In genomic region chr3:128971421-128971820, GRCh38 we compare ENCODE assay signal across 15 cellular contexts. TPM values are rescaled to one million over a fixed set of nuclear protein-coding genes. Genes with fewer than 3 reads are reported as not detected.
A peak's percentile ranks its signal among the peaks of the same experiment; 100 is the strongest.
DNase-seq lines count a peak whose midpoint lies in the region; ATAC-seq and TF ChIP-seq lines count a peak whose summit lies in the region.
"Had no signal": no experiment of that assay in that cellular context is flagged by ENCODE, and none has a peak within 500 bp of the region (broad histone marks: within the 10 kb centered on the region; RNA-seq: fewer than 3 reads in every experiment).

No MANE protein-coding gene starts in this region.

- DNase-seq in MCF 10A (ENCODE audit: unreplicated experiment) (peak; percentile 28), breast epithelium (ENCODE audit: low spot score in 2 of 2) (no peak), body of pancreas (peak in 3 of 4 donors; percentile 36 to 62 (median 48)), right cardiac atrium (peak in 2 of 3 donors; percentile 52 to 63), uterus (peak; percentile 35 to 48), dorsolateral prefrontal cortex (no peak), EL (no peak)
- DNase-seq: activated CD4-positive, alpha-beta memory T cell treated with anti-CD3 and anti-CD28 coated beads, Interleukin-2, amount 10 ng/mL, durations not matched to agents 7 days and 5 days; NCI-H526 treated with DMSO at 0.1 percent for 48 hours; stimulated activated CD4-positive, alpha-beta T cell treated with anti-CD3 and anti-CD28 coated beads, Interleukin-1b, Interleukin-23, amount 100 ng/mL, for 48 hours had no signal

- no peak overlapping the region for H3K4me3 Mint-ChIP-seq in MCF 10A (ENCODE audit: unreplicated experiment)
- H3K4me3 Mint-ChIP-seq: activated CD4-positive, alpha-beta memory T cell treated with anti-CD3 and anti-CD28 coated beads, Interleukin-2, amount 10 ng/mL, durations not matched to agents 7 days and 5 days; activated naive CD4-positive, alpha-beta T cell treated with anti-CD3 and anti-CD28 coated beads, Interleukin-2, amount 50 U/mL, for 24 hours; stimulated activated naive CD8-positive, alpha-beta T cell treated with anti-CD3 and anti-CD28 coated beads, Interleukin-15, Interleukin-2, amounts not matched to agents 100 ng/mL and 50 ng/mL, for 24 hours had no signal

- H3K27ac Mint-ChIP-seq in MCF 10A (ENCODE audit: low read depth, unreplicated experiment) = no peak overlapping the region
- H3K27ac Mint-ChIP-seq: activated CD4-positive, alpha-beta memory T cell treated with anti-CD3 and anti-CD28 coated beads, Interleukin-2, amount 10 ng/mL, durations not matched to agents 7 days and 5 days; stimulated activated naive CD8-positive, alpha-beta T cell treated with anti-CD3 and anti-CD28 coated beads, Interleukin-15, Interleukin-2, amounts not matched to agents 100 ng/mL and 50 ng/mL, for 24 hours had no signal

- H3K27me3 Mint-ChIP-seq in MCF 10A (ENCODE audit: insufficient read depth, unreplicated experiment) = no peaks in the 10 kb centered on the region
- H3K27me3 Mint-ChIP-seq: activated naive CD4-positive, alpha-beta T cell treated with anti-CD3 and anti-CD28 coated beads, Interleukin-2, amount 50 U/mL, for 24 hours; stimulated activated naive CD8-positive, alpha-beta T cell treated with anti-CD3 and anti-CD28 coated beads, Interleukin-15, Interleukin-2, amounts not matched to agents 100 ng/mL and 50 ng/mL, for 24 hours had no signal

- ATAC-seq in body of pancreas (peak; percentile 33), right cardiac atrium (peak; percentile 81 to 84), GM18907 (IDR thresholded peaks at IDR 0.05; ENCODE audit: unreplicated experiment) (no peak)

- TF ChIP-seq CTCF in MCF 10A (IDR thresholded peaks at IDR 0.05; ENCODE audit: unreplicated experiment) = no peak
- TF ChIP-seq CTCF in breast epithelium (IDR thresholded peaks at IDR 0.05) = no peak
- TF ChIP-seq CTCF in body of pancreas (IDR thresholded peaks at IDR 0.05) = no peak
- TF ChIP-seq CTCF in uterus (IDR thresholded peaks at IDR 0.05) = no peak
- TF ChIP-seq CTCF in dorsolateral prefrontal cortex (IDR thresholded peaks at IDR 0.05 in 54 of 56, conservative IDR thresholded peaks at IDR 0.05 in 2 of 56; ENCODE audit: low read depth in 1 of 56, partially characterized antibody in 56 of 56) = no peak

- POLR2A ChIA-PET in MCF 10A (lab: Yijun Ruan, JAX) = interaction anchor here (1.3 to 2.6 kb wide), 2 partner anchors 151 to 191 kb away, joined by 4 to 17 read pairs; partner anchors contain the start of gene RAB43

- no peak overlapping the region for H3K27ac ChIP-seq in breast epithelium
- H3K27ac ChIP-seq in body of pancreas = no peak overlapping the region
- no peak overlapping the region for H3K27ac ChIP-seq in right cardiac atrium (ENCODE audit: low read length)
- H3K27ac ChIP-seq in uterus = no peak overlapping the region
- H3K27ac ChIP-seq in dorsolateral prefrontal cortex = no peak overlapping the region
- H3K27ac ChIP-seq: neutrophil had no signal

- H3K36me3 ChIP-seq in breast epithelium = no peaks in the 10 kb centered on the region
- H3K36me3 ChIP-seq in body of pancreas (replicated peaks in 1 of 2; ENCODE audit: insufficient read depth in 1 of 2, low read depth in 2 of 2) = no peaks in the 10 kb centered on the region
- H3K36me3 ChIP-seq in uterus = no peaks in the 10 kb centered on the region
- H3K36me3 ChIP-seq: neutrophil had no signal

- H3K4me1 Mint-ChIP-seq in MCF 10A (ENCODE audit: insufficient read depth, unreplicated experiment) = no peaks in the 10 kb centered on the region
- H3K4me1 Mint-ChIP-seq: activated naive CD4-positive, alpha-beta T cell treated with anti-CD3 and anti-CD28 coated beads, Interleukin-2, amount 50 U/mL, for 24 hours had no signal

- BruUV-seq in MCF 10A (replicated peaks; lab: Mats Ljungman, UMichigan) = no TSS peak

- H3K9me3 ChIP-seq in breast epithelium = no peaks in the 10 kb centered on the region
- H3K9me3 ChIP-seq in body of pancreas = no peaks in the 10 kb centered on the region
- no peaks in the 10 kb centered on the region for H3K9me3 ChIP-seq in right cardiac atrium (ENCODE audit: control insufficient read depth, low read length)
- no peaks in the 10 kb centered on the region for H3K9me3 ChIP-seq in uterus
- H3K9me3 ChIP-seq: neutrophil had no signal

- H3K36me3 Mint-ChIP-seq in MCF 10A (ENCODE audit: insufficient read depth, unreplicated experiment) = no peaks in the 10 kb centered on the region
- H3K36me3 Mint-ChIP-seq: activated naive CD4-positive, alpha-beta T cell treated with anti-CD3 and anti-CD28 coated beads, Interleukin-2, amount 50 U/mL, for 24 hours had no signal

- intact Hi-C loops in MCF 10A (cut with micrococcal nuclease) = loop anchor here (2.0 kb wide), 3 partner anchors 45 to 273 kb away; no protein-coding TSS in a partner anchor
- intact Hi-C loops in breast epithelium (cut with DNase I; ENCODE audit: low total_unique reads) = no loop called here
- intact Hi-C loops in body of pancreas (cut with DNase I) = no loop called here
- intact Hi-C loops in right cardiac atrium (cut with DNase I) = loop anchor here (2.0 to 10.0 kb wide), 4 partner anchors 113 to 283 kb away; partner anchors contain the start of gene COPG1 (in 3 of the 4)
- intact Hi-C loops in uterus (cut with DNase I; ENCODE audit: low total_unique reads) = no loop called here
- intact Hi-C loops in dorsolateral prefrontal cortex (cut with DNase I) = loop anchor here in 1 of 2 donors (2.0 to 10.0 kb wide), 3 partner anchors 113 to 341 kb away; no protein-coding TSS in a partner anchor

- no peaks in the 10 kb centered on the region for H3K4me1 ChIP-seq in breast epithelium
- no peaks in the 10 kb centered on the region for H3K4me1 ChIP-seq in body of pancreas
- no peaks in the 10 kb centered on the region for H3K4me1 ChIP-seq in right cardiac atrium (ENCODE audit: control insufficient read depth, insufficient read depth, low read length)
- H3K4me1 ChIP-seq in uterus = no peaks in the 10 kb centered on the region

- H3K4me3 ChIP-seq in breast epithelium = no peak overlapping the region
- H3K4me3 ChIP-seq in body of pancreas = no peak overlapping the region
- no peak overlapping the region for H3K4me3 ChIP-seq in right cardiac atrium (ENCODE audit: low read length)
- H3K4me3 ChIP-seq in uterus = no peak overlapping the region
- no peak overlapping the region for H3K4me3 ChIP-seq in dorsolateral prefrontal cortex

- TF ChIP-seq POLR2A in breast epithelium (IDR thresholded peaks at IDR 0.05) (no peak), body of pancreas (IDR thresholded peaks at IDR 0.05) (no peak), uterus (IDR thresholded peaks at IDR 0.05) (no peak)

- 67 to 74% methylated on average over 3 of the region's 3 CpGs for WGBS in body of pancreas, 2 donors
- whole genome bisulfite sequencing in right cardiac atrium = 39% methylated on average over 3 of the region's 3 CpGs

- H3K9me3 Mint-ChIP-seq in MCF 10A (ENCODE audit: unreplicated experiment) = no peaks in the 10 kb centered on the region
- H3K9me3 Mint-ChIP-seq: activated CD4-positive, alpha-beta memory T cell treated with anti-CD3 and anti-CD28 coated beads, Interleukin-2, amount 10 ng/mL, durations not matched to agents 7 days and 5 days; activated naive CD4-positive, alpha-beta T cell treated with anti-CD3 and anti-CD28 coated beads, Interleukin-2, amount 50 U/mL, for 24 hours; stimulated activated naive CD8-positive, alpha-beta T cell treated with anti-CD3 and anti-CD28 coated beads, Interleukin-15, Interleukin-2, amounts not matched to agents 100 ng/mL and 50 ng/mL, for 24 hours had no signal

- H3K27me3 ChIP-seq in breast epithelium = no peaks in the 10 kb centered on the region
- H3K27me3 ChIP-seq in body of pancreas = no peaks in the 10 kb centered on the region
- H3K27me3 ChIP-seq in right cardiac atrium (ENCODE audit: control insufficient read depth, insufficient read depth) = no peaks in the 10 kb centered on the region
- no peaks in the 10 kb centered on the region for H3K27me3 ChIP-seq in uterus
- H3K27me3 ChIP-seq in dorsolateral prefrontal cortex = no peaks in the 10 kb centered on the region
- H3K27me3 ChIP-seq: neutrophil had no signal

- CTCF ChIA-PET in MCF 10A (lab: Yijun Ruan, JAX) = interaction anchor here (0.6 to 4.4 kb wide), 34 partner anchors 10 to 586 kb away, joined by 3 to 61 read pairs (median 7); partner anchors contain the start of genes CFAP92, COPG1, GP9 and RAB43

RNA-seq across cellular contexts. Expression of gene CFAP92, which starts 22.5 kb away (rescaled TPM):
- 0.10 and 0.16 TPM in 2 replicates for total RNA-seq in MCF 10A (2022)
- total RNA-seq in breast epithelium = 1 to 10 TPM in 2 of 3 donors, under 1 TPM in 1; 0.66 to 1.4 (median 1.3) TPM
- total RNA-seq in body of pancreas = not detected
- 1 to 10 TPM in 1 of 4 donors, under 1 TPM in 3; 0.06 to 1.0 (median 0.63) TPM for total RNA-seq in right cardiac atrium
- 0.11 TPM for polyA plus RNA-seq in right cardiac atrium
- total RNA-seq in uterus = 1 to 10 TPM in 2 of 4 donors, under 1 TPM in 1, not detected in 1; 0.95 to 3.5 (median 2.1) TPM
- total RNA-seq in dorsolateral prefrontal cortex = 10 to 100 TPM in 18 of 120 experiments, 1 to 10 TPM in 102; 1.7 to 13.7 (median 6.6) TPM
- total RNA-seq: T-helper 1 cell treated with Interleukin-12 subunit alpha and Interleukin-12 subunit beta and Interleukin-4 antibody, amounts not matched to agents 30 ng/mL and 1 ng/mL, for 36 hours had no signal

RNA-seq across cellular contexts. Expression of gene EFCC1, which starts 29.7 kb away (rescaled TPM):
- total RNA-seq in MCF 10A (2022) (not detected in 2 replicates), breast epithelium (1 to 10 TPM; 1.6 to 3.9 (median 1.8) TPM), body of pancreas (1 to 10 TPM; 1.8 to 4.0 TPM), right cardiac atrium (1 to 10 TPM in 2 of 4 donors, under 1 TPM in 2; 0.69 to 1.2 (median 0.94) TPM), uterus (1 to 10 TPM; 1.2 to 9.2 (median 4.5) TPM), dorsolateral prefrontal cortex (1 to 10 TPM in 98 of 120 experiments, under 1 TPM in 22; 0.59 to 4.3 (median 1.5) TPM)
- polyA plus RNA-seq in right cardiac atrium = 1.2 TPM
- total RNA-seq: activated CD4-positive, alpha-beta memory T cell treated with anti-CD3 and anti-CD28 coated beads, Interleukin-2, amount 10 ng/mL, durations not matched to agents 7 days and 5 days; T-helper 1 cell treated with Interleukin-12 subunit alpha and Interleukin-12 subunit beta and Interleukin-4 antibody, amounts not matched to agents 30 ng/mL and 1 ng/mL, for 36 hours had no signal

Comparison
In these comparisons a context has a peak if more than half of its experiments do, and no peak if none do; other contexts are left out.
1. DNase-seq: peak in MCF 10A (single experiment), body of pancreas (3 of 4), right cardiac atrium (2 of 3) and uterus (2 of 2); none in breast epithelium (0 of 2), dorsolateral prefrontal cortex (0 of 10) and EL (single experiment).
2. intact Hi-C loops: an anchor here in MCF 10A (2.0 kb wide) and right cardiac atrium (2.0 to 10.0 kb wide); none called in breast epithelium, body of pancreas and uterus.